In genomic region chr12:74111688-74112360, GRCh38 we compare ENCODE assay signal across 8 cellular contexts.
DNase-seq lines count a peak whose midpoint lies in the region; ATAC-seq and TF ChIP-seq lines count a peak whose summit lies in the region.

No MANE protein-coding gene starts in this region.

- H3K4me3 ChIP-seq in NB4 (ENCODE audit: low read depth, low read length) (no peak overlapping the region), epithelial cell of esophagus (ENCODE audit: low read length) (no peak overlapping the region)

- DNase-seq in activated T-cell treated with anti-CD3 and anti-CD28 coated beads, Interleukin-2, amount 50 U/mL, for 72 hours: peak; percentile 1 to 3
- no peak for DNase-seq in activated T-cell treated with anti-CD3 and anti-CD28 coated beads for 4 hours
- DNase-seq in NB4 (ENCODE audit: low read depth): peak; percentile 61
- peak; percentile 89 for DNase-seq in epithelial cell of esophagus (ENCODE audit: low read depth)
- DNase-seq in stimulated activated effector memory CD8-positive, alpha-beta T cell treated with anti-CD3 and anti-CD28 coated beads, Interleukin-12 subunit alpha, Interleukin-12 subunit beta, amount 100 ng/mL, for 72 hours (ENCODE audit: low spot score in 2 of 2): no peak
- no peak for DNase-seq in NCI-H2029 treated with DMSO at 0.1 percent for 48 hours (lab: John Stamatoyannopoulos, UW)

- no peaks in the 10 kb centered on the region for H3K36me3 Mint-ChIP-seq in activated T-cell treated with anti-CD3 and anti-CD28 coated beads, Interleukin-2, amount 50 U/mL, for 72 hours (ENCODE audit: insufficient read depth in 2 of 2)
- H3K36me3 Mint-ChIP-seq in stimulated activated effector memory CD8-positive, alpha-beta T cell treated with anti-CD3 and anti-CD28 coated beads, Interleukin-12 subunit alpha, Interleukin-12 subunit beta, amount 100 ng/mL, for 72 hours: no peaks in the 10 kb centered on the region

- TF ChIP-seq POLR2A in NB4 (IDR thresholded peaks at IDR 0.05; ENCODE audit: extremely low read depth, insufficient read length): no peak

- H3K27ac Mint-ChIP-seq in activated T-cell treated with anti-CD3 and anti-CD28 coated beads, Interleukin-2, amount 50 U/mL, for 72 hours: no peak overlapping the region
- no peak overlapping the region for H3K27ac Mint-ChIP-seq in stimulated activated effector memory CD8-positive, alpha-beta T cell treated with anti-CD3 and anti-CD28 coated beads, Interleukin-12 subunit alpha, Interleukin-12 subunit beta, amount 100 ng/mL, for 72 hours

- peak; percentile 64 for TF ChIP-seq CTCF in NB4 (IDR thresholded peaks at IDR 0.05; ENCODE audit: low read depth, low read length)
- TF ChIP-seq CTCF in epithelial cell of esophagus (IDR thresholded peaks at IDR 0.05; ENCODE audit: insufficient read depth, low read depth, low read length, missing control alignments): peak; percentile 60

- no peaks in the 10 kb centered on the region for H3K27me3 Mint-ChIP-seq in activated T-cell treated with anti-CD3 and anti-CD28 coated beads, Interleukin-2, amount 50 U/mL, for 72 hours (ENCODE audit: low read depth)

- no peak overlapping the region for H3K4me3 Mint-ChIP-seq in activated T-cell treated with anti-CD3 and anti-CD28 coated beads, Interleukin-2, amount 50 U/mL, for 72 hours
- H3K4me3 Mint-ChIP-seq in stimulated activated effector memory CD8-positive, alpha-beta T cell treated with anti-CD3 and anti-CD28 coated beads, Interleukin-12 subunit alpha, Interleukin-12 subunit beta, amount 100 ng/mL, for 72 hours: no peak overlapping the region

- no peak for ATAC-seq in activated T-cell treated with anti-CD3 and anti-CD28 coated beads, Interleukin-2, amount 50 U/mL, for 72 hours (replicated peaks in 1 of 2)
- ATAC-seq in stimulated activated effector memory CD8-positive, alpha-beta T cell treated with anti-CD3 and anti-CD28 coated beads, Interleukin-12 subunit alpha, Interleukin-12 subunit beta, amount 100 ng/mL, for 72 hours: peak; percentile 50
- ATAC-seq in HG03439 (IDR thresholded peaks at IDR 0.05; ENCODE audit: unreplicated experiment) (no peak), GM21515 (IDR thresholded peaks at IDR 0.05; ENCODE audit: unreplicated experiment) (no peak)

- no peaks in the 10 kb centered on the region for H3K4me1 Mint-ChIP-seq in activated T-cell treated with anti-CD3 and anti-CD28 coated beads, Interleukin-2, amount 50 U/mL, for 72 hours (ENCODE audit: low read depth)
- no peaks in the 10 kb centered on the region for H3K4me1 Mint-ChIP-seq in stimulated activated effector memory CD8-positive, alpha-beta T cell treated with anti-CD3 and anti-CD28 coated beads, Interleukin-12 subunit alpha, Interleukin-12 subunit beta, amount 100 ng/mL, for 72 hours

- H3K9me3 Mint-ChIP-seq in activated T-cell treated with anti-CD3 and anti-CD28 coated beads, Interleukin-2, amount 50 U/mL, for 72 hours: peaks cover 1 to 2% of the 10 kb centered on the region in 2 donors
- H3K9me3 Mint-ChIP-seq in stimulated activated effector memory CD8-positive, alpha-beta T cell treated with anti-CD3 and anti-CD28 coated beads, Interleukin-12 subunit alpha, Interleukin-12 subunit beta, amount 100 ng/mL, for 72 hours: peaks cover 8% of the 10 kb centered on the region

Comparison
In these comparisons a context has a peak if more than half of its experiments do, and no peak if none do; other contexts are left out.
1. DNase-seq: peak in activated T-cell treated with anti-CD3 and anti-CD28 coated beads, Interleukin-2, amount 50 U/mL, for 72 hours (2 of 2), NB4 (single experiment) and epithelial cell of esophagus (single experiment); none in activated T-cell treated with anti-CD3 and anti-CD28 coated beads for 4 hours (single experiment), stimulated activated effector memory CD8-positive, alpha-beta T cell treated with anti-CD3 and anti-CD28 coated beads, Interleukin-12 subunit alpha, Interleukin-12 subunit beta, amount 100 ng/mL, for 72 hours (0 of 2) and NCI-H2029 treated with DMSO at 0.1 percent for 48 hours (single experiment).